In the genomic region with DNA sequence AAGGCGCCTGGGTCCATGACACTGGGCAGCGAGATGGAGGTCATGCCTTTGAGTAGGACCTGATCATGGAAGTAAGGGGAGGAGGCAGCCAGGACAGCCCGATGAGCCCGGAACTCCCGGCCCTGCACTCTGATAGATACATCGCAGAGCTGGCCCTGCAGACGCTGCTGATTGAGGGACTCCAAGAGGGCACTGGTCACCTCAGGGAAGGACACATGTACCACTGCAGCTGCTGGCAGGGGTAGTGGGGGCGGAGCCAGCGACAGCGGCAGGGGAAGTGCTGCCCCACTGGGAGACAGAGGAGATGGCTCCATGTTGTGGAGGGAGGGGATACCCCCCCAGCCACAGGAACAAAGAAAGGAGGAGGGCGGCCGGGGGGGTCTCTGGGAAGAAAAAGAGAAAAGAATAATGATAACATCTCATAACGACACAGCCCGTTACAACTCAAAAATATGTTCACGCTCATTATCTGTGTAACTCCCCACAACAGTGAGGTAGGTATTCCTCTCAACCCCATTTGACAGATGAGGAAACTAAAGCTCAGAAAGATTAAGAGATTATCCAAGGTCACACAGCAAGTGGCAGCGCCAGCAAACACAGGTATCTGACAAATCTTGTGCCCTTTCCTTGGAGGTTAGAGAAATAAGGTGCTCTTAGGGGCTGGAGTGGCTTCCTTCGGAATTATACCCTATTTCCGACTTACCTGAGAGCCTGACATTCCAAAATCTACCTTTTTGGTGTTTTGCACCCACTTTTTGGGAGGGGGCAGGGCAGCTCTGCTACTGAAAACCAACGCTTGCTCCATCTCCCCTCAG, we compare ENCODE assay signal across 8 cellular contexts. TPM values are rescaled to one million over a fixed set of nuclear protein-coding genes. Genes with fewer than 3 reads are reported as not detected.
DNase-seq lines count a peak whose midpoint lies in the region; ATAC-seq, FAIRE-seq and TF ChIP-seq lines count a peak whose summit lies in the region.

No MANE protein-coding gene starts in this region.

- 65 to 73% (median 66%) methylated on average over 19 of the region's 19 CpGs for WGBS in ovary, 3 donors

- H3K9me3 ChIP-seq in DND-41 (ENCODE audit: insufficient read depth, low read length, severe bottlenecking) (no peaks in the 10 kb centered on the region), RWPE2 (ENCODE audit: severe bottlenecking) (no peaks in the 10 kb centered on the region), ovary (no peaks in the 10 kb centered on the region)

- H2AFZ ChIP-seq in DND-41 (ENCODE audit: low read depth, low read length): no peak overlapping the region

- peaks cover 67% of the 10 kb centered on the region for H3K79me2 ChIP-seq in DND-41 (ENCODE audit: insufficient read depth, low read length)

- no peak for DNase-seq in DND-41
- DNase-seq in RWPE2 (ENCODE audit: low spot score): no peak
- DNase-seq in epithelial cell of esophagus (ENCODE audit: low read depth): no peak
- DNase-seq in ovary: peak; percentile 31 to 67 (median 60)
- DNase-seq in GM12892 (ENCODE audit: insufficient read length): no peak
- no peak for DNase-seq in NCI-H1092 treated with DMSO at 0.1 percent for 48 hours (lab: John Stamatoyannopoulos, UW)
- no peak for DNase-seq in superior temporal gyrus (ENCODE audit: extremely low spot score)

- no peak for FAIRE-seq in GM12892 (lab: Jason Lieb, UNC)

- H3K27ac ChIP-seq in DND-41 (ENCODE audit: low read length) (peak overlapping the region; percentile 38; the same call in 1 of the 2 replicates), RWPE2 (ENCODE audit: poor library complexity, severe bottlenecking) (peak overlapping the region; percentile 82), ovary (peak overlapping the region; percentile 81 to 83)

- ATAC-seq in DND-41 (ENCODE audit: insufficient read depth, low read depth) (no peak), RWPE2 (ENCODE audit: low read depth) (no peak), GM19324 (IDR thresholded peaks at IDR 0.05; ENCODE audit: low FRiP score, unreplicated experiment) (no peak)

- no peak for TF ChIP-seq EP300 in ovary (IDR thresholded peaks at IDR 0.05)

- peak overlapping the region; percentile 75 for H3K4me2 ChIP-seq in DND-41 (ENCODE audit: insufficient read depth, low read length)

- TF ChIP-seq CTCF in DND-41 (IDR thresholded peaks at IDR 0.05; ENCODE audit: borderline replicate concordance, extremely low read depth, low read length, poor library complexity, severe bottlenecking) (no peak), RWPE2 (IDR thresholded peaks at IDR 0.05; ENCODE audit: poor library complexity, severe bottlenecking) (no peak), epithelial cell of esophagus (IDR thresholded peaks at IDR 0.05; ENCODE audit: insufficient read depth, low read depth, low read length, missing control alignments) (no peak), ovary (IDR thresholded peaks at IDR 0.05) (no peak)

- peak overlapping the region; percentile 30 for H3K9ac ChIP-seq in DND-41 (ENCODE audit: low read depth, low read length)

- intact Hi-C loops in ovary (cut with DNase I): loop anchor here in 2 of 4 donors (5.0 to 10.0 kb wide), 3 partner anchors 45 to 108 kb away; partner anchors contain the start of genes CUTA (in 1 of the 2), PHF1 (in 1 of the 2), RPS18 (in 1 of the 2) and SYNGAP1 (in 1 of the 2)

- peaks cover 24% of the 10 kb centered on the region for H4K20me1 ChIP-seq in DND-41 (ENCODE audit: insufficient read depth, low read length)

- H3K27me3 ChIP-seq in DND-41 (ENCODE audit: insufficient read depth, low read length, poor library complexity): no peaks in the 10 kb centered on the region
- no peaks in the 10 kb centered on the region for H3K27me3 ChIP-seq in RWPE2 (ENCODE audit: insufficient read depth, poor library complexity, severe bottlenecking)
- no peaks in the 10 kb centered on the region for H3K27me3 ChIP-seq in ovary

- H3K36me3 ChIP-seq in DND-41 (ENCODE audit: insufficient read depth, low read length): peaks cover 42% of the 10 kb centered on the region
- H3K36me3 ChIP-seq in RWPE2 (ENCODE audit: low read depth): peaks cover 39% of the 10 kb centered on the region
- no peaks in the 10 kb centered on the region for H3K36me3 ChIP-seq in ovary

- no peak for TF ChIP-seq POLR2A in ovary (IDR thresholded peaks at IDR 0.05)
- no peak for TF ChIP-seq POLR2A in GM12892 (IDR thresholded peaks at IDR 0.05; ENCODE audit: low read depth, low read length)

- H3K4me3 ChIP-seq in DND-41 (ENCODE audit: low read depth in 1 of 2, low read length in 2 of 2) (peak overlapping the region; percentile 29 to 61; a peak in 3 of 4 replicates), RWPE2 (ENCODE audit: severe bottlenecking) (peak overlapping the region; percentile 11), epithelial cell of esophagus (ENCODE audit: low read length) (peak overlapping the region; percentile 68), ovary (peak overlapping the region; percentile 49)

- H3K4me1 ChIP-seq in DND-41 (ENCODE audit: insufficient read depth, low read length) (peaks cover 75% of the 10 kb centered on the region), RWPE2 (ENCODE audit: insufficient read depth, poor library complexity, severe bottlenecking) (peaks cover 29% of the 10 kb centered on the region), ovary (ENCODE audit: insufficient read depth) (peaks cover 12% of the 10 kb centered on the region)

RNA-seq across cellular contexts. Expression of gene ZBTB22, which starts 0.7 kb away (rescaled TPM):
- total RNA-seq in ovary: 10 to 100 TPM; 17.9 to 38.0 (median 26.1) TPM
- polyA plus RNA-seq in ovary: 10 to 100 TPM; 13.7 to 26.5 TPM
- polyA plus RNA-seq in GM12892 (2012; ENCODE audit: missing spikeins): 6.0 TPM

RNA-seq across cellular contexts. Expression of gene TAPBP, which starts 2.9 kb away (rescaled TPM):
- 100 to 1,000 TPM in 1 of 7 donors, 10 to 100 TPM in 6; 33.7 to 121 (median 66.9) TPM for total RNA-seq in ovary
- 10 to 100 TPM; 24.4 to 40.5 TPM for polyA plus RNA-seq in ovary
- 51.3 TPM for polyA plus RNA-seq in GM12892 (2012; ENCODE audit: missing spikeins)

RNA-seq across cellular contexts. Expression of gene DAXX, which starts 5.9 kb away (rescaled TPM):
- total RNA-seq in ovary: 10 to 100 TPM; 18.8 to 38.9 (median 33.4) TPM
- polyA plus RNA-seq in ovary: 10 to 100 TPM; 30.8 to 81.5 TPM
- polyA plus RNA-seq in GM12892 (2012; ENCODE audit: missing spikeins): 40.0 TPM

RNA-seq across cellular contexts. Expression of gene RGL2, which starts 18.1 kb away (rescaled TPM):
- 10 to 100 TPM; 41.4 to 82.0 (median 64.9) TPM for total RNA-seq in ovary
- polyA plus RNA-seq in ovary: 10 to 100 TPM; 26.9 to 66.0 TPM
- polyA plus RNA-seq in GM12892 (2012; ENCODE audit: missing spikeins): 11.8 TPM

RNA-seq across cellular contexts. Expression of gene PFDN6, which starts 27.4 kb away (rescaled TPM):
- total RNA-seq in ovary: 10 to 100 TPM in 6 of 7 donors, 1 to 10 TPM in 1; 9.8 to 46.8 (median 42.0) TPM
- 10 to 100 TPM; 80.3 to 83.0 TPM for polyA plus RNA-seq in ovary
- polyA plus RNA-seq in GM12892 (2012; ENCODE audit: missing spikeins): 203 TPM

Comparison
In these comparisons a context has a peak if more than half of its experiments do, and no peak if none do; other contexts are left out.
1. DNase-seq: peak in ovary (5 of 5); none in DND-41 (single experiment), RWPE2 (single experiment), epithelial cell of esophagus (single experiment), GM12892 (single experiment), NCI-H1092 treated with DMSO at 0.1 percent for 48 hours (single experiment) and superior temporal gyrus (single experiment).
2. H3K4me3 ChIP-seq: peak in every context shown above with its lines; median percentile 68 in epithelial cell of esophagus; 49 in ovary; 45 in DND-41; 11 in RWPE2.
3. Peak in every context shown above with its lines, with median percentiles within 50 percentile points of each other: H3K27ac ChIP-seq.